Comparison of ENCODE assay signal across 14 cellular contexts in the genomic region with DNA sequence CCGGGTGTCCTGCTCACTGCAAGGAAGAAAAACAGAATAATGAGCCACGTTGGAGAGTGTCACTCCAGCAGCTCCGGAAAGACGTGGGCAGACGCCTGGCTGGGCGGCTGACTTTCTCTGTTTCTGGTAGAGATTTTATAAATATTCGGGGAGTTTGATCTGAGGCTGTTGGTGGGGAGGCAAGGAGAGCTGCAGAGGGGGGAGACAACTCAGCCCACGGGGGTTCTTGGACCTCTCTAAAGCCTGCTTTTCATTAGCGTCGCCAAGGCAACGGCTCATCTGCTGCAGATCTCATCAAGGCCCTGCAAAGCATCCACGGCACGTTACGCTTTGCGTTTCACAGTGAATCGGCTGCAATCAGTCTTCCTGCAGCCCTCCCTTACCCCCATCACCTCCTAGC.
DNase-seq lines count a peak whose midpoint lies in the region; ATAC-seq and TF ChIP-seq lines count a peak whose summit lies in the region.
"Had no signal": no experiment of that assay in that cellular context is flagged by ENCODE, and none has a peak within 500 bp of the region (broad histone marks: within the 10 kb centered on the region; RNA-seq: fewer than 3 reads in every experiment).

No MANE protein-coding gene starts in this region.

- H4K20me1 ChIP-seq in GM23248 (ENCODE audit: insufficient read depth) = no peaks in the 10 kb centered on the region

- H3K27me3 Mint-ChIP-seq in brain = no peaks in the 10 kb centered on the region
- H3K27me3 Mint-ChIP-seq in activated T-cell treated with anti-CD3 and anti-CD28 coated beads, Interleukin-2, amount 50 U/mL, for 4 hours (ENCODE audit: low read depth) = no peaks in the 10 kb centered on the region
- H3K27me3 Mint-ChIP-seq in T-helper 17 cell = no peaks in the 10 kb centered on the region
- H3K27me3 Mint-ChIP-seq: effector memory CD8-positive, alpha-beta T cell had no signal

- H3K27ac ChIP-seq in GM23248 = peak overlapping the region; percentile 76
- H3K27ac ChIP-seq in stomach = peak overlapping the region in 4 of 5 donors; percentile 32 to 82 (median 72)

- peak overlapping the region; percentile 70 for H3K9ac ChIP-seq in GM23248

- ATAC-seq in activated T-cell treated with anti-CD3 and anti-CD28 coated beads, Interleukin-2, amount 50 U/mL, for 4 hours = no peak
- no peak for ATAC-seq in T-helper 17 cell
- ATAC-seq in HG02885 (IDR thresholded peaks at IDR 0.05; ENCODE audit: poor library complexity, unreplicated experiment) = no peak
- ATAC-seq: effector memory CD8-positive, alpha-beta T cell; HCT116 had no signal

- H3K36me3 ChIP-seq in GM23248 (ENCODE audit: low read depth) = no peaks in the 10 kb centered on the region
- no peaks in the 10 kb centered on the region for H3K36me3 ChIP-seq in stomach
- H3K36me3 ChIP-seq: spleen had no signal

- no peaks in the 10 kb centered on the region for H3K79me2 ChIP-seq in GM23248 (ENCODE audit: insufficient read depth)

- H3K9me2 ChIP-seq in GM23248 (ENCODE audit: insufficient read depth) = no peaks in the 10 kb centered on the region

- intact Hi-C loops in stomach (cut with DNase I; ENCODE audit: low total_unique reads) = no loop called here

- peak overlapping the region; percentile 45 for H3K4me3 ChIP-seq in GM23248
- H3K4me3 ChIP-seq in stomach = no peak overlapping the region
- H3K4me3 ChIP-seq: spleen had no signal

- no peaks in the 10 kb centered on the region for H3K27me3 ChIP-seq in GM23248 (replicated peaks; ENCODE audit: insufficient read depth)
- no peaks in the 10 kb centered on the region for H3K27me3 ChIP-seq in stomach
- H3K27me3 ChIP-seq: spleen had no signal

- H2AFZ ChIP-seq in GM23248 = peak overlapping the region; percentile 82

- peaks cover 6 to 18% (median 12%) of the 10 kb centered on the region in 5 experiments for H3K9me3 Mint-ChIP-seq in brain
- H3K9me3 Mint-ChIP-seq in activated T-cell treated with anti-CD3 and anti-CD28 coated beads, Interleukin-2, amount 50 U/mL, for 4 hours = no peaks in the 10 kb centered on the region

- peak overlapping the region; percentile 62 for H3K4me2 ChIP-seq in GM23248 (ENCODE audit: unreplicated experiment)

- 5% methylated on average over 16 of the region's 16 CpGs for WGBS in GM23248 (ENCODE audit: low coverage in 1 of 2, low lambda C conversion rate in 2 of 2, missing lambda C conversion rate in 2 of 2), 2 experiments
- 67 to 90% (median 79%) methylated on average over 16 of the region's 16 CpGs for WGBS in stomach, 5 donors

- no peak for TF ChIP-seq EP300 in stomach (IDR thresholded peaks at IDR 0.05)

- in situ Hi-C loops in GM23248 (cut with MboI) = no loop called here

- H3K9me3 ChIP-seq in GM23248 (ENCODE audit: low read depth) = no peaks in the 10 kb centered on the region
- H3K9me3 ChIP-seq in stomach = no peaks in the 10 kb centered on the region
- H3K9me3 ChIP-seq in T-helper 17 cell (ENCODE audit: control insufficient read depth, low read length, poor library complexity, severe bottlenecking) = no peaks in the 10 kb centered on the region

- H3K27ac Mint-ChIP-seq in brain = peak overlapping the region; percentile 51 to 96 (median 94)
- no peak overlapping the region for H3K27ac Mint-ChIP-seq in T-helper 17 cell
- H3K27ac Mint-ChIP-seq: activated naive CD4-positive, alpha-beta T cell treated with anti-CD3 and anti-CD28 coated beads, Interleukin-2, amount 10 ng/mL, durations not matched to agents 7 days and 5 days; effector memory CD8-positive, alpha-beta T cell had no signal

- TF ChIP-seq CTCF in brain (conservative IDR thresholded peaks at IDR 0.05) = no peak
- TF ChIP-seq CTCF in stomach (IDR thresholded peaks at IDR 0.05) = no peak

- H3K4me1 ChIP-seq in GM23248 (ENCODE audit: insufficient read depth) (peaks cover 45% of the 10 kb centered on the region), stomach (peaks cover 10 to 62% (median 35%) of the 10 kb centered on the region in 4 donors)

- DNase-seq in GM23248 (peak; percentile 76), iris pigment epithelial cell (ENCODE audit: low read depth) (peak; percentile 32), stomach (no peak), T-helper 17 cell (no peak), SKM-1 (lab: John Stamatoyannopoulos, UW; ENCODE audit: unreplicated experiment) (no peak)
- no peak for DNase-seq in activated T-cell treated with anti-CD3 and anti-CD28 coated beads, Interleukin-2, amount 50 U/mL, for 4 hours
- DNase-seq: activated naive CD4-positive, alpha-beta T cell treated with anti-CD3 and anti-CD28 coated beads, Interleukin-2, amount 10 ng/mL, durations not matched to agents 7 days and 5 days; effector memory CD8-positive, alpha-beta T cell; Karpas-422; spleen; T-helper 9 cell had no signal

- peaks cover 9% of the 10 kb centered on the region for H3F3A ChIP-seq in GM23248 (ENCODE audit: insufficient read depth)

- H3K36me3 Mint-ChIP-seq in brain (peaks cover 9% of the 10 kb centered on the region), T-helper 17 cell (ENCODE audit: low read depth) (no peaks in the 10 kb centered on the region)
- H3K36me3 Mint-ChIP-seq in activated T-cell treated with anti-CD3 and anti-CD28 coated beads, Interleukin-2, amount 50 U/mL, for 4 hours (ENCODE audit: insufficient read depth) = no peaks in the 10 kb centered on the region
- H3K36me3 Mint-ChIP-seq: activated naive CD4-positive, alpha-beta T cell treated with anti-CD3 and anti-CD28 coated beads, Interleukin-2, amount 10 ng/mL, durations not matched to agents 7 days and 5 days had no signal

- TF ChIP-seq POLR2A in stomach (IDR thresholded peaks at IDR 0.05) = no peak

- peak overlapping the region; percentile 16 to 71 (median 64) for H3K4me3 Mint-ChIP-seq in brain
- H3K4me3 Mint-ChIP-seq in activated T-cell treated with anti-CD3 and anti-CD28 coated beads, Interleukin-2, amount 50 U/mL, for 4 hours = no peak overlapping the region
- H3K4me3 Mint-ChIP-seq in T-helper 17 cell = no peak overlapping the region
- H3K4me3 Mint-ChIP-seq: activated naive CD4-positive, alpha-beta T cell treated with anti-CD3 and anti-CD28 coated beads, Interleukin-2, amount 10 ng/mL, durations not matched to agents 7 days and 5 days; effector memory CD8-positive, alpha-beta T cell had no signal

- H3K4me1 Mint-ChIP-seq in brain (peaks cover 76% of the 10 kb centered on the region), T-helper 17 cell (peaks cover 4% of the 10 kb centered on the region)
- no peaks in the 10 kb centered on the region for H3K4me1 Mint-ChIP-seq in activated T-cell treated with anti-CD3 and anti-CD28 coated beads, Interleukin-2, amount 50 U/mL, for 4 hours (ENCODE audit: low read depth)
- H3K4me1 Mint-ChIP-seq: activated naive CD4-positive, alpha-beta T cell treated with anti-CD3 and anti-CD28 coated beads, Interleukin-2, amount 10 ng/mL, durations not matched to agents 7 days and 5 days had no signal

Comparison
In these comparisons a context has a peak if more than half of its experiments do, and no peak if none do; other contexts are left out.
1. DNase-seq: peak in GM23248 (single experiment) and iris pigment epithelial cell (single experiment); none in stomach (single experiment), activated T-cell treated with anti-CD3 and anti-CD28 coated beads, Interleukin-2, amount 50 U/mL, for 4 hours (single experiment), T-helper 17 cell (0 of 3) and SKM-1 (single experiment).
2. H3K4me3 Mint-ChIP-seq: peak in brain (5 of 5); none in activated T-cell treated with anti-CD3 and anti-CD28 coated beads, Interleukin-2, amount 50 U/mL, for 4 hours (single experiment) and T-helper 17 cell (single experiment).